In genomic region chr9:132828201-132828770, GRCh38 we compare ENCODE assay signal across 20 cellular contexts. TPM values are rescaled to one million over a fixed set of nuclear protein-coding genes. Genes with fewer than 3 reads are reported as not detected.
"Had no signal": no experiment of that assay in that cellular context is flagged by ENCODE, and none has a peak within 500 bp of the region (broad histone marks: within the 10 kb centered on the region; RNA-seq: fewer than 3 reads in every experiment).

No MANE protein-coding gene starts in this region.

- H3K9me3 ChIP-seq: esophagus muscularis mucosa, left ventricle myocardium inferior, prostate gland had no signal

- H2AFZ ChIP-seq: parathyroid adenoma had no signal

- H3K36me3 ChIP-seq: esophagus muscularis mucosa, left ventricle myocardium inferior, prostate gland had no signal

- H3K4me3 ChIP-seq: esophagus muscularis mucosa, left ventricle myocardium inferior, lung, prostate gland had no signal

- H3K27ac ChIP-seq: epithelial cell of prostate, esophagus muscularis mucosa, left ventricle myocardium inferior, parathyroid adenoma, prostate gland had no signal

- FAIRE-seq: keratinocyte, small intestine, urothelium cell line had no signal

- H3K9ac ChIP-seq: parathyroid adenoma had no signal

- ATAC-seq: effector memory CD8-positive, alpha-beta T cell; left cardiac atrium had no signal

- H3K79me2 ChIP-seq: parathyroid adenoma had no signal

- DNase-seq: effector memory CD8-positive, alpha-beta T cell; immature natural killer cell; left cardiac atrium; left ventricle myocardium inferior; mesenchymal stem cell; naive B cell; retina; small intestine; stimulated activated CD4-positive, alpha-beta T cell treated with anti-CD3 and anti-CD28 coated beads, Interleukin-12 subunit alpha, Interleukin-12 subunit beta, amount 100 ng/mL, for 4 hours; stimulated activated CD4-positive, alpha-beta T cell treated with anti-CD3 and anti-CD28 coated beads, Interleukin-2, amount 100 ng/mL, for 48 hours; stimulated activated naive CD4-positive, alpha-beta T cell treated with Interleukin-2 at 50 U/mL for 16 hours; trophoblast cell had no signal

- H3K4me1 ChIP-seq: esophagus muscularis mucosa, left ventricle myocardium inferior, parathyroid adenoma, prostate gland had no signal

RNA-seq across cellular contexts. Expression of gene AK8, which starts 49.8 kb away (rescaled TPM):
- total RNA-seq: fibroblast of villous mesenchyme had no signal
